Comparison of ENCODE assay signal across 35 cellular contexts in the genomic region with DNA sequence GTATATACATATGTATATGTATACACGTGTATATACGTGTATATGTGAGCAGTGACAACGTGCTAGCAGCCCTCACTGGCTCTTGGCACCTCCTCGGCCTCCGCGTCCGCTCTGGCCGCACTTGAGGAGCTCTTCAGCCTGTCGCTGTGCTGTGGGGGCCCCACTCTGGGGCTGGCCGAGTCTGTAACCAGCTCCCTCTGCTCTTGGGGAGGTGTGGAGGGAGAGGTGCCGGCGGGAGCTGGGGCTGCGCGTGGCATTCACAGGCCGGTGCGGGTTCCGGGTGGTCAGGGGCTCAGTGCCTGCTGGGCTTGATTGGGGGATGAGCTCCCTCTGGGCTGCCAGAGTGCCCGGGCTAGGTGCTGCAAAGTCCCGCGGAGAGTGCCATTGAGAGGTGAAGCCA.
"Had no signal": no experiment of that assay in that cellular context is flagged by ENCODE, and none has a peak within 500 bp of the region (broad histone marks: within the 10 kb centered on the region; RNA-seq: fewer than 3 reads in every experiment).

No MANE protein-coding gene starts in this region.

- H3K4me3 ChIP-seq: MG63 had no signal

- DNase-seq: Karpas-422, Kasumi-1, MG63, MM.1S, MV-4-11, NCI-H1048, NCI-H1092, NCI-H1092 treated with DMSO at 0.1 percent for 48 hours, NCI-H1105, NCI-H1105 treated with DMSO at 0.1 percent for 48 hours, NCI-H1417, NCI-H1417 treated with DMSO at 0.1 percent for 48 hours, NCI-H1436, NCI-H1436 treated with DMSO at 0.1 percent for 48 hours, NCI-H146, NCI-H1694, NCI-H1694 treated with DMSO at 0.1 percent for 48 hours, NCI-H187, NCI-H187 treated with DMSO at 0.1 percent for 48 hours, NCI-H1930, NCI-H2029, NCI-H2029 treated with DMSO at 0.1 percent for 48 hours, NCI-H2081, NCI-H2081 treated with DMSO at 0.1 percent for 48 hours, NCI-H2107, NCI-H2171, NCI-H2171 treated with DMSO at 0.1 percent for 48 hours, NCI-H2227 treated with DMSO at 0.1 percent for 48 hours, NCI-H226, NCI-H345, NCI-H446, NCI-H446 treated with DMSO at 0.1 percent for 48 hours, NCI-H510A, NCI-H510A treated with DMSO at 0.1 percent for 48 hours, NCI-H524 had no signal

- H3K27me3 ChIP-seq: MG63 had no signal
